In genomic region chr11:57213282-57214086, GRCh38 we compare ENCODE assay signal across 13 cellular contexts. TPM values are rescaled to one million over a fixed set of nuclear protein-coding genes. Genes with fewer than 3 reads are reported as not detected.
DNase-seq lines count a peak whose midpoint lies in the region; TF ChIP-seq lines count a peak whose summit lies in the region.
"Had no signal": no experiment of that assay in that cellular context is flagged by ENCODE, and none has a peak within 500 bp of the region (broad histone marks: within the 10 kb centered on the region; RNA-seq: fewer than 3 reads in every experiment).

No MANE protein-coding gene starts in this region.

- H3K36me3 Mint-ChIP-seq in endothelial cell (ENCODE audit: low read depth, unreplicated experiment) = no peaks in the 10 kb centered on the region
- no peaks in the 10 kb centered on the region for H3K36me3 Mint-ChIP-seq in activated T-helper 2 cell treated with anti-CD3 and anti-CD28 coated beads, Interferon-gamma antibody, Interleukin-2, Interleukin-4, amounts not matched to agents 10 μg/mL and 5 μg/mL and 100 μg/mL, durations not matched to agents 14 hours and 24 hours and 36 hours (ENCODE audit: low read depth)
- H3K36me3 Mint-ChIP-seq: activated CD4-positive, alpha-beta memory T cell treated with anti-CD3 and anti-CD28 coated beads for 36 hours; immature natural killer cell had no signal

- H3K27ac Mint-ChIP-seq in endothelial cell (ENCODE audit: unreplicated experiment) = no peak overlapping the region
- H3K27ac Mint-ChIP-seq in activated T-helper 2 cell treated with anti-CD3 and anti-CD28 coated beads, Interferon-gamma antibody, Interleukin-2, Interleukin-4, amounts not matched to agents 10 μg/mL and 5 μg/mL and 100 μg/mL, durations not matched to agents 14 hours and 24 hours and 36 hours = no peak overlapping the region
- H3K27ac Mint-ChIP-seq: activated CD4-positive, alpha-beta memory T cell treated with anti-CD3 and anti-CD28 coated beads for 36 hours; immature natural killer cell had no signal

- DNase-seq in ELF-1 (ENCODE audit: low read depth, low spot score) (peak; percentile 89), NCI-H2227 treated with DMSO at 0.1 percent for 48 hours (lab: John Stamatoyannopoulos, UW) (peak; percentile 94), endothelial cell (ENCODE audit: low spot score) (peak; percentile 56), mucosa of gallbladder (ENCODE audit: low spot score) (peak; percentile 17), NCI-H1436 treated with DMSO at 0.1 percent for 48 hours (lab: John Stamatoyannopoulos, UW) (no peak), NCI-H187 (lab: John Stamatoyannopoulos, UW) (no peak), dedifferentiated amniotic fluid mesenchymal stem cell (ENCODE audit: extremely low spot score) (no peak)
- no peak for DNase-seq in activated T-helper 2 cell treated with anti-CD3 and anti-CD28 coated beads, Interferon-gamma antibody, Interleukin-2, Interleukin-4, amounts not matched to agents 10 μg/mL and 5 μg/mL and 100 μg/mL, durations not matched to agents 14 hours and 24 hours and 36 hours (ENCODE audit: low spot score)
- DNase-seq: activated CD4-positive, alpha-beta memory T cell treated with anti-CD3 and anti-CD28 coated beads for 36 hours; immature natural killer cell had no signal

- H3K4me1 Mint-ChIP-seq in endothelial cell (ENCODE audit: unreplicated experiment) = peaks cover 40% of the 10 kb centered on the region
- H3K4me1 Mint-ChIP-seq in activated T-helper 2 cell treated with anti-CD3 and anti-CD28 coated beads, Interferon-gamma antibody, Interleukin-2, Interleukin-4, amounts not matched to agents 10 μg/mL and 5 μg/mL and 100 μg/mL, durations not matched to agents 14 hours and 24 hours and 36 hours (ENCODE audit: low read depth) = no peaks in the 10 kb centered on the region
- H3K4me1 Mint-ChIP-seq: immature natural killer cell had no signal

- intact Hi-C loops in activated T-helper 2 cell treated with anti-CD3 and anti-CD28 coated beads, Interferon-gamma antibody, Interleukin-2, Interleukin-4, amounts not matched to agents 10 μg/mL and 5 μg/mL and 100 μg/mL, durations not matched to agents 14 hours and 24 hours and 36 hours (cut with micrococcal nuclease) = no loop called here

- H3K9me3 Mint-ChIP-seq in endothelial cell (ENCODE audit: unreplicated experiment) = no peaks in the 10 kb centered on the region
- H3K9me3 Mint-ChIP-seq in activated T-helper 2 cell treated with anti-CD3 and anti-CD28 coated beads, Interferon-gamma antibody, Interleukin-2, Interleukin-4, amounts not matched to agents 10 μg/mL and 5 μg/mL and 100 μg/mL, durations not matched to agents 14 hours and 24 hours and 36 hours = no peaks in the 10 kb centered on the region
- H3K9me3 Mint-ChIP-seq: activated CD4-positive, alpha-beta memory T cell treated with anti-CD3 and anti-CD28 coated beads for 36 hours had no signal

- peaks cover 13% of the 10 kb centered on the region for H3K27me3 Mint-ChIP-seq in endothelial cell (ENCODE audit: unreplicated experiment)
- no peaks in the 10 kb centered on the region for H3K27me3 Mint-ChIP-seq in activated T-helper 2 cell treated with anti-CD3 and anti-CD28 coated beads, Interferon-gamma antibody, Interleukin-2, Interleukin-4, amounts not matched to agents 10 μg/mL and 5 μg/mL and 100 μg/mL, durations not matched to agents 14 hours and 24 hours and 36 hours (ENCODE audit: low read depth)

- TF ChIP-seq CTCF in endothelial cell (IDR thresholded peaks at IDR 0.05; ENCODE audit: unreplicated experiment) = no peak

- no peak overlapping the region for H3K4me3 Mint-ChIP-seq in endothelial cell (ENCODE audit: unreplicated experiment)
- no peak overlapping the region for H3K4me3 Mint-ChIP-seq in activated T-helper 2 cell treated with anti-CD3 and anti-CD28 coated beads, Interferon-gamma antibody, Interleukin-2, Interleukin-4, amounts not matched to agents 10 μg/mL and 5 μg/mL and 100 μg/mL, durations not matched to agents 14 hours and 24 hours and 36 hours (ENCODE audit: low read depth)
- H3K4me3 Mint-ChIP-seq: activated CD4-positive, alpha-beta memory T cell treated with anti-CD3 and anti-CD28 coated beads for 36 hours; immature natural killer cell had no signal

RNA-seq across cellular contexts. Expression of gene APLNR, which starts 23.6 kb away (rescaled TPM):
- total RNA-seq in endothelial cell (ENCODE audit: unreplicated experiment) (48.8 TPM), mucosa of gallbladder (4.0 TPM)
- not detected in 2 replicates for total RNA-seq in activated T-helper 2 cell treated with anti-CD3 and anti-CD28 coated beads, Interferon-gamma antibody, Interleukin-2, Interleukin-4, amounts not matched to agents 10 μg/mL and 5 μg/mL and 100 μg/mL, durations not matched to agents 14 hours and 24 hours and 36 hours
- total RNA-seq: activated CD4-positive, alpha-beta memory T cell treated with anti-CD3 and anti-CD28 coated beads for 36 hours; bronchial epithelial cell; HepG2 had no signal

RNA-seq across cellular contexts. Expression of gene LRRC55, which starts 31.7 kb away (rescaled TPM):
- total RNA-seq in endothelial cell (ENCODE audit: unreplicated experiment) (4.7 TPM), mucosa of gallbladder (0.09 TPM)
- not detected in 2 replicates for total RNA-seq in activated T-helper 2 cell treated with anti-CD3 and anti-CD28 coated beads, Interferon-gamma antibody, Interleukin-2, Interleukin-4, amounts not matched to agents 10 μg/mL and 5 μg/mL and 100 μg/mL, durations not matched to agents 14 hours and 24 hours and 36 hours
- total RNA-seq: activated CD4-positive, alpha-beta memory T cell treated with anti-CD3 and anti-CD28 coated beads for 36 hours; bronchial epithelial cell; HepG2; subcutaneous adipose tissue had no signal

Comparison
In these comparisons a context has a peak if more than half of its experiments do, and no peak if none do; other contexts are left out.
1. DNase-seq: peak in ELF-1 (single experiment), NCI-H2227 treated with DMSO at 0.1 percent for 48 hours (single experiment), endothelial cell (single experiment) and mucosa of gallbladder (single experiment); none in activated T-helper 2 cell treated with anti-CD3 and anti-CD28 coated beads, Interferon-gamma antibody, Interleukin-2, Interleukin-4, amounts not matched to agents 10 μg/mL and 5 μg/mL and 100 μg/mL, durations not matched to agents 14 hours and 24 hours and 36 hours (single experiment), NCI-H1436 treated with DMSO at 0.1 percent for 48 hours (single experiment), NCI-H187 (0 of 2) and dedifferentiated amniotic fluid mesenchymal stem cell (single experiment).